16 cellular contexts compared by ENCODE assay signal in genomic region chr3:108822167-108822897, GRCh38. TPM values are rescaled to one million over a fixed set of nuclear protein-coding genes. Genes with fewer than 3 reads are reported as not detected.
DNase-seq lines count a peak whose midpoint lies in the region; ATAC-seq and TF ChIP-seq lines count a peak whose summit lies in the region.
"Had no signal": no experiment of that assay in that cellular context is flagged by ENCODE, and none has a peak within 500 bp of the region (broad histone marks: within the 10 kb centered on the region; RNA-seq: fewer than 3 reads in every experiment).

TRAT1 (plus strand) TSS chr3:108822786; CDS start chr3:108822928, 142 bp downstream.

- H3K27ac ChIP-seq in CD4-positive, alpha-beta memory T cell (ENCODE audit: low read depth, low read length): peak within 1 kb of the TSS; percentile 76
- no peak within 1 kb of the TSS for H3K27ac ChIP-seq in endodermal cell (ENCODE audit: low read depth, low read length)
- H3K27ac ChIP-seq: body of pancreas, left ventricle myocardium inferior had no signal

- CTCF ChIA-PET in CD4-positive, alpha-beta memory T cell (lab: Charles Lee; ENCODE audit: partially characterized antibody): interaction anchor here (0.8 to 6.2 kb wide), 8 partner anchors 11 to 220 kb away, joined by 3 to 149 read pairs (median 8); no protein-coding TSS in a partner anchor

- H3K9ac ChIP-seq in endodermal cell (ENCODE audit: extremely low read depth, low read length, poor library complexity, severe bottlenecking): no peak within 1 kb of the TSS

- ATAC-seq in GM19351 (IDR thresholded peaks at IDR 0.05; ENCODE audit: unreplicated experiment) (peak; percentile 55), HG03108 (IDR thresholded peaks at IDR 0.05; ENCODE audit: unreplicated experiment) (no peak)
- ATAC-seq: body of pancreas had no signal

- peak within 1 kb of the TSS; percentile 92 to 97 (median 94) for H3K4me3 Mint-ChIP-seq in CD4-positive, alpha-beta memory T cell
- H3K4me3 Mint-ChIP-seq in endodermal cell: no peak within 1 kb of the TSS
- H3K4me3 Mint-ChIP-seq: nephron had no signal

- 90% methylated on average over 4 of the region's 5 CpGs; no CpG with 5 or more reads in 1 of the 2 experiments for WGBS in endodermal cell (ENCODE audit: insufficient coverage in 1 of 2, insufficient read length in 1 of 2), 2 experiments

- H3K27me3 ChIP-seq in CD4-positive, alpha-beta memory T cell (ENCODE audit: insufficient read depth, low read length): no peaks in the 10 kb centered on the region
- no peaks in the 10 kb centered on the region for H3K27me3 ChIP-seq in endodermal cell (ENCODE audit: control insufficient read depth, insufficient read depth, low read length, poor library complexity, severe bottlenecking)
- H3K27me3 ChIP-seq: body of pancreas, MG63, tibial nerve had no signal

- H3K36me3 Mint-ChIP-seq in CD4-positive, alpha-beta memory T cell: peaks cover 16 to 31% of the 10 kb centered on the region in 2 donors
- H3K36me3 Mint-ChIP-seq in endodermal cell (ENCODE audit: low read depth): no peaks in the 10 kb centered on the region

- no peak for TF ChIP-seq CTCF in endodermal cell (conservative IDR thresholded peaks at IDR 0.05)

- POLR2A ChIA-PET in CD4-positive, alpha-beta memory T cell (lab: Charles Lee; ENCODE audit: partially characterized antibody): interaction anchor here (1.0 to 8.1 kb wide), 12 partner anchors 13 to 233 kb away, joined by 4 to 221 read pairs (median 7); partner anchors contain the start of genes CIP2A and DZIP3

- peaks cover 49% of the 10 kb centered on the region for H3K4me1 ChIP-seq in CD4-positive, alpha-beta memory T cell (ENCODE audit: insufficient read depth, low read length)
- H3K4me1 ChIP-seq in endodermal cell (ENCODE audit: control insufficient read depth, insufficient read depth, low read length): no peaks in the 10 kb centered on the region
- H3K4me1 ChIP-seq: body of pancreas, left ventricle myocardium inferior, tibial nerve had no signal

- intact Hi-C loops in CD4-positive, alpha-beta memory T cell (cut with micrococcal nuclease): loop anchor here (1.0 to 10.0 kb wide), 7 partner anchors 13 to 1298 kb away; partner anchors contain the start of genes BBX and IFT57
- intact Hi-C loops in T-helper 1 cell treated with Interleukin-12 subunit alpha and Interleukin-12 subunit beta and Interleukin-4 antibody, amounts not matched to agents 30 ng/mL and 1 ng/mL, for 36 hours (cut with micrococcal nuclease): loop anchor here (1.0 to 10.0 kb wide), 10 partner anchors 13 to 1300 kb away; partner anchors contain the start of genes BBX, CIP2A, DZIP3 and HHLA2

- peaks cover 27 to 60% (median 38%) of the 10 kb centered on the region in 4 donors for H3K4me1 Mint-ChIP-seq in CD4-positive, alpha-beta memory T cell
- H3K4me1 Mint-ChIP-seq in endodermal cell: peaks cover 10% of the 10 kb centered on the region
- H3K4me1 Mint-ChIP-seq: nephron had no signal

- peak within 1 kb of the TSS; percentile 93 to 99 for H3K4me3 ChIP-seq in CD4-positive, alpha-beta memory T cell (ENCODE audit: low read length in 2 of 2)
- no peak within 1 kb of the TSS for H3K4me3 ChIP-seq in endodermal cell (ENCODE audit: low read length)
- H3K4me3 ChIP-seq: body of pancreas, left ventricle myocardium inferior, MG63 had no signal

- DNase-seq in CD4-positive, alpha-beta memory T cell: peak in 4 of 5 donors; percentile 38 to 55 (median 48)
- DNase-seq in endodermal cell (no peak), G401 (ENCODE audit: low spot score) (no peak), OCI-M2 (lab: John Stamatoyannopoulos, UW; ENCODE audit: unreplicated experiment) (no peak)
- no peak for DNase-seq in activated effector memory CD4-positive, alpha-beta T cell treated with anti-CD3 and anti-CD28 coated beads, Interleukin-2, amount 50 U/mL, for 16 hours
- DNase-seq: body of pancreas; DMS79 treated with DMSO at 0.1 percent for 48 hours; left ventricle myocardium inferior; MG63; retina; stimulated activated CD4-positive, alpha-beta T cell treated with anti-CD3 and anti-CD28 coated beads, Interleukin-1b, Interleukin-23, amount 100 ng/mL, for 48 hours had no signal

- H3K36me3 ChIP-seq in CD4-positive, alpha-beta memory T cell (ENCODE audit: insufficient read depth, low read length): no peaks in the 10 kb centered on the region
- H3K36me3 ChIP-seq in endodermal cell (ENCODE audit: control insufficient read depth, insufficient read depth, low read length): no peaks in the 10 kb centered on the region
- H3K36me3 ChIP-seq: left ventricle myocardium inferior, MG63, tibial nerve had no signal

- in situ Hi-C loops in G401 (cut with HindIII; ENCODE audit: low sequenced_read_pairs): no loop called here

- no peaks in the 10 kb centered on the region for H3K9me3 ChIP-seq in CD4-positive, alpha-beta memory T cell (ENCODE audit: control insufficient read depth in 1 of 2, low read length in 2 of 2)
- no peaks in the 10 kb centered on the region for H3K9me3 ChIP-seq in endodermal cell (ENCODE audit: control insufficient read depth, low read length)
- H3K9me3 ChIP-seq: body of pancreas, left ventricle myocardium inferior, MG63, tibial nerve had no signal

- H3K9me3 Mint-ChIP-seq in CD4-positive, alpha-beta memory T cell: peaks cover 0 to 1% (median 0%) of the 10 kb centered on the region in 8 donors
- H3K9me3 Mint-ChIP-seq in endodermal cell: no peaks in the 10 kb centered on the region
- H3K9me3 Mint-ChIP-seq: nephron had no signal

- H3K27me3 Mint-ChIP-seq in CD4-positive, alpha-beta memory T cell: no peaks in the 10 kb centered on the region
- H3K27me3 Mint-ChIP-seq in endodermal cell (ENCODE audit: insufficient read depth): no peaks in the 10 kb centered on the region

- peak within 1 kb of the TSS; percentile 78 to 97 (median 96) for H3K27ac Mint-ChIP-seq in CD4-positive, alpha-beta memory T cell
- H3K27ac Mint-ChIP-seq in endodermal cell: peak within 1 kb of the TSS; percentile 46
- H3K27ac Mint-ChIP-seq: nephron had no signal

RNA-seq across cellular contexts. Expression of gene TRAT1, which starts in this region (rescaled TPM):
- total RNA-seq in CD4-positive, alpha-beta memory T cell: 100 to 1,000 TPM; 164 to 169 TPM
- polyA plus RNA-seq in CD4-positive, alpha-beta memory T cell: 100 to 1,000 TPM; 227 to 367 TPM
- total RNA-seq in T-helper 1 cell treated with Interleukin-12 subunit alpha and Interleukin-12 subunit beta and Interleukin-4 antibody, amounts not matched to agents 30 ng/mL and 1 ng/mL, for 36 hours: 160 and 166 TPM in 2 replicates
- total RNA-seq in endodermal cell: not detected
- polyA plus RNA-seq in endodermal cell (2013, experiment 1 of 2): not detected
- polyA plus RNA-seq in endodermal cell (2013, experiment 2 of 2): not detected
- not detected in 2 replicates for total RNA-seq in G401 (2014; rRNA removed; shearing (Covaris generic))
- total RNA-seq: body of pancreas, left ventricle myocardium inferior had no signal

Comparison
In these comparisons a context has a peak if more than half of its experiments do, and no peak if none do; other contexts are left out.
1. RNA of gene TRAT1 (total RNA-seq): 164 to 169 TPM in CD4-positive, alpha-beta memory T cell and 160 to 166 TPM in T-helper 1 cell treated with Interleukin-12 subunit alpha and Interleukin-12 subunit beta and Interleukin-4 antibody, amounts not matched to agents 30 ng/mL and 1 ng/mL, for 36 hours; not detected in endodermal cell and not detected in G401; every median in the first group is over 100 times any median in the second.
2. DNase-seq: peak in CD4-positive, alpha-beta memory T cell (4 of 5); none in endodermal cell (single experiment), G401 (single experiment), OCI-M2 (single experiment) and activated effector memory CD4-positive, alpha-beta T cell treated with anti-CD3 and anti-CD28 coated beads, Interleukin-2, amount 50 U/mL, for 16 hours (single experiment).